ENCODE assay signal across 33 cellular contexts in the genomic region with DNA sequence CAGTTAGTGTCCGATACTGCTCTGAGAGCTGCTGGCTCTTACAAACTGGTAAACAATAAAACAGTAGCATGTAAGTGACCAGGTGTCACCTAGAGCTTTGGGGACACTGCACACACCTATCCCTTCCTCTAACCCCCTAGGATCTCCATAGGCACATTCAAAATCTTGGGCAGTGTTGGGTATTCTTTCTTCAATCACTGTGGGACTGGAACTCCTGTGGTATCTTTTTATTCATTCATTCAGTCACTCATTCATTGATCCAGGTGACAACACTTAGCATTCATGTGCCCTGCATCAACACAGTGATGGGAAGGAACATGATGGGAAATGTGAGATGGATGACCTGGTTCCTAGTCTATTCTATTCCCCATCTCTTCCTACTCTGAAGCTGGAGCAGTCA.
"Had no signal": no experiment of that assay in that cellular context is flagged by ENCODE, and none has a peak within 500 bp of the region (broad histone marks: within the 10 kb centered on the region; RNA-seq: fewer than 3 reads in every experiment).

No MANE protein-coding gene starts in this region.

- DNase-seq: activated effector memory CD4-positive, alpha-beta T cell treated with anti-CD3 and anti-CD28 coated beads, Interleukin-2, amount 50 U/mL, for 16 hours; activated effector memory CD4-positive, alpha-beta T cell treated with Interleukin-2 at 50 U/mL for 16 hours; activated gamma-delta T cell; activated gamma-delta T cell treated with Interleukin-2 at 50 U/mL for 16 hours; activated naive CD4-positive, alpha-beta T cell; activated naive CD4-positive, alpha-beta T cell treated with anti-CD3 and anti-CD28 coated beads for 36 hours; activated naive CD4-positive, alpha-beta T cell treated with anti-CD3 and anti-CD28 coated beads, Interleukin-2, amount 10 ng/mL, durations not matched to agents 7 days and 5 days; activated naive CD4-positive, alpha-beta T cell treated with anti-CD3 and anti-CD28 coated beads, Interleukin-2, amount 50 U/mL, for 16 hours; activated naive CD4-positive, alpha-beta T cell treated with Interleukin-2 at 50 U/mL for 16 hours; activated naive CD8-positive, alpha-beta T cell treated with anti-CD3 and anti-CD28 coated beads for 36 hours; activated naive CD8-positive, alpha-beta T cell treated with anti-CD3 and anti-CD28 coated beads, Interleukin-2, amount 10 ng/mL, durations not matched to agents 7 days and 5 days; activated naive CD8-positive, alpha-beta T cell treated with anti-CD3 and anti-CD28 coated beads, Interleukin-2, amount 50 U/mL, for 24 hours; activated T-cell treated with anti-CD3 and anti-CD28 coated beads, Interleukin-2, amount 50 U/mL, for 24 hours; activated T-cell treated with anti-CD3 and anti-CD28 coated beads, Interleukin-2, amount 50 U/mL, for 4 hours; activated T-cell treated with anti-CD3 and anti-CD28 coated beads, Interleukin-2, amount 50 U/mL, for 48 hours; activated T-cell treated with anti-CD3 and anti-CD28 coated beads, Interleukin-2, amount 50 U/mL, for 72 hours; adrenal gland; amniotic stem cell; amygdala; anterior cingulate cortex; aorta; body of pancreas; brain microvascular endothelial cell; caudate nucleus; central memory CD4-positive, alpha-beta T cell; cerebellar nuclear complex had no signal

- H3K36me3 ChIP-seq: adrenal gland, ascending aorta, brain microvascular endothelial cell, breast epithelium, cardiac muscle cell had no signal

- FAIRE-seq: astrocyte, bronchial epithelial cell had no signal

- H3K9me3 ChIP-seq: adrenal gland, ascending aorta, body of pancreas, breast epithelium had no signal

- ATAC-seq: activated naive CD4-positive, alpha-beta T cell treated with anti-CD3 and anti-CD28 coated beads, Interleukin-2, amount 50 U/mL, for 72 hours; activated naive CD8-positive, alpha-beta T cell treated with anti-CD3 and anti-CD28 coated beads, Interleukin-2, amount 50 U/mL, for 24 hours; activated T-cell treated with anti-CD3 and anti-CD28 coated beads, Interleukin-2, amount 50 U/mL, for 4 hours; activated T-cell treated with anti-CD3 and anti-CD28 coated beads, Interleukin-2, amount 50 U/mL, for 72 hours; activated T-helper 17 cell treated with anti-CD3 and anti-CD28 coated beads, Interleukin-2, amount 50 U/mL, for 72 hours; body of pancreas had no signal

- H3K4me3 ChIP-seq: adrenal gland, ascending aorta, body of pancreas, breast epithelium, cardiac muscle cell had no signal

- H3K27ac ChIP-seq: adrenal gland, ascending aorta, body of pancreas, brain microvascular endothelial cell, breast epithelium, cardiac muscle cell had no signal

- H3K4me1 ChIP-seq: ascending aorta, body of pancreas, breast epithelium had no signal

- H3K27me3 ChIP-seq: adrenal gland, ascending aorta, body of pancreas, brain microvascular endothelial cell, breast epithelium, cardiac muscle cell had no signal
